In the genomic region with DNA sequence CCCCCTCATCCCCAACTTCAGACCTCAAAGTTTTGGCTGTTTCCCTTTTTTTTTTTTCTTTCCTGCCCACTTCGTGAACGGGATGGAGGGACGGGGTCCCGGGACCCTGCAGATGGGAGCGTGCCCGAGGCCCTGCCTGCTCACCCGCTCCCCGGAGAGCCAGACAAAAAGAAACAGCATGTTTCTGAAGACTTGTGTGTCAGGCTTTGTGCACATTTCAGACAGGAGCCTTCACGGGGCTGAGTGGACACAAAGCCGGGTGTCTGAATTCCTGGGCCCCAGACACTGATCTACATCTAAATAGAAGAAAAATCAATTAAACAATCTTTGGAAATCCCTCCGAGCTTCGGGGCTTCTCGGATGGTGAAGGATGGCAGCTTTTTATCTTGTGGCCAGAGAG, we compare ENCODE assay signal across 1 cellular context.
TF ChIP-seq lines count a peak whose summit lies in the region.

No MANE protein-coding gene starts in this region.

TF ChIP-seq in HCT116, 20 proteins besides CTCF, POLR2A, EP300 and RAD21:
- TF ChIP-seq YY1 (IDR thresholded peaks at IDR 0.05; ENCODE audit: extremely low read depth, insufficient replicate concordance, low read depth, low read length) = no peak
- TF ChIP-seq JUND (IDR thresholded peaks at IDR 0.05) = no peak
- no peak for TF ChIP-seq FOSL1 (IDR thresholded peaks at IDR 0.05; ENCODE audit: low read depth)
- no peak for TF ChIP-seq TCF7L2 (IDR thresholded peaks at IDR 0.05; ENCODE audit: borderline replicate concordance, extremely low read depth, insufficient read depth, insufficient read length)
